In genomic region chr19:48321622-48322591, GRCh38 we compare ENCODE assay signal across 1 cellular context.
TF ChIP-seq lines count a peak whose summit lies in the region.

No MANE protein-coding gene starts in this region.

TF ChIP-seq in GM12878, 131 proteins besides CTCF, POLR2A, EP300 and RAD21 (continued from another document and continues in another):
- TF ChIP-seq TAF1 (IDR thresholded peaks at IDR 0.05; ENCODE audit: borderline replicate concordance, low read depth, low read length) (0 out of 2 replicates have a peak, but pooled peaks have one; percentile 27), ZNF622 (IDR thresholded peaks at IDR 0.05) (no peak), FOXM1 (IDR thresholded peaks at IDR 0.05; ENCODE audit: low read depth, low read length) (peak; percentile 26; the same call in 1 of the 2 replicates), E4F1 (IDR thresholded peaks at IDR 0.05; ENCODE audit: borderline replicate concordance, partially characterized antibody) (peak; percentile 52), ESRRA (IDR thresholded peaks at IDR 0.05; ENCODE audit: low read length) (no peak), SUZ12 (IDR thresholded peaks at IDR 0.05; ENCODE audit: unreplicated experiment) (no peak), CUX1 (IDR thresholded peaks at IDR 0.05; ENCODE audit: insufficient replicate concordance, low read depth, low read length) (no peak), IKZF1 (conservative IDR thresholded peaks at IDR 0.05) (peak; percentile 97), CBFB (IDR thresholded peaks at IDR 0.05; ENCODE audit: low read depth) (peak; percentile 94), ELK1 (IDR thresholded peaks at IDR 0.05; ENCODE audit: low read depth, low read length) (peak; percentile 59), ZBTB40 (IDR thresholded peaks at IDR 0.05; ENCODE audit: borderline replicate concordance) (no peak), TBL1XR1 (IDR thresholded peaks at IDR 0.05; ENCODE audit: low read depth, low read length) (peak; percentile 64; the same call in 1 of the 2 replicates), KAT2A (conservative IDR thresholded peaks at IDR 0.05; ENCODE audit: control insufficient read depth, low read depth, low read length) (no peak), CHD1 (IDR thresholded peaks at IDR 0.05; ENCODE audit: low read depth, low read length) (peak; percentile 86; the same call in 1 of the 2 replicates), IRF4 (IDR thresholded peaks at IDR 0.05; ENCODE audit: low read depth, low read length) (0 out of 2 replicates have a peak, but pooled peaks have one; percentile 5), MTA2 (IDR thresholded peaks at IDR 0.05; ENCODE audit: low read depth) (peak; percentile 49; the same call in 1 of the 2 replicates), HCFC1 (IDR thresholded peaks at IDR 0.05; ENCODE audit: low read length) (peak; percentile 29; the same call in 1 of the 2 replicates), RELA (IDR thresholded peaks at IDR 0.05; ENCODE audit: borderline replicate concordance, partially characterized antibody) (no peak), POLR2AphosphoS2 (IDR thresholded peaks at IDR 0.05; ENCODE audit: low read depth, low read length) (peak; percentile 71), IRF3 (IDR thresholded peaks at IDR 0.05) (no peak), PBX3 (IDR thresholded peaks at IDR 0.05; ENCODE audit: insufficient replicate concordance, low read depth, low read length) (no peak), NFIC (IDR thresholded peaks at IDR 0.05; ENCODE audit: low read depth, low read length) (peak; percentile 18; the same call in 1 of the 2 replicates), ZNF24 (IDR thresholded peaks at IDR 0.05) (no peak), FOXK2 (IDR thresholded peaks at IDR 0.05) (no peak), TARDBP (IDR thresholded peaks at IDR 0.05; ENCODE audit: borderline replicate concordance) (0 out of 2 replicates have a peak, but pooled peaks have one; percentile 18), STAT3 (IDR thresholded peaks at IDR 0.05; ENCODE audit: low read depth, low read length) (no peak), EZH2 (IDR thresholded peaks at IDR 0.05; ENCODE audit: borderline replicate concordance, control insufficient read depth, low read depth, low read length) (no peak), EED (IDR thresholded peaks at IDR 0.05; ENCODE audit: low read depth) (peak; percentile 98), HDAC6 (IDR thresholded peaks at IDR 0.05; ENCODE audit: unreplicated experiment) (no peak), LARP7 (IDR thresholded peaks at IDR 0.05) (peak; percentile 47), ZNF384 (IDR thresholded peaks at IDR 0.05; ENCODE audit: borderline replicate concordance, low read depth, low read length) (no peak)
- TF ChIP-seq, protein P1, sequence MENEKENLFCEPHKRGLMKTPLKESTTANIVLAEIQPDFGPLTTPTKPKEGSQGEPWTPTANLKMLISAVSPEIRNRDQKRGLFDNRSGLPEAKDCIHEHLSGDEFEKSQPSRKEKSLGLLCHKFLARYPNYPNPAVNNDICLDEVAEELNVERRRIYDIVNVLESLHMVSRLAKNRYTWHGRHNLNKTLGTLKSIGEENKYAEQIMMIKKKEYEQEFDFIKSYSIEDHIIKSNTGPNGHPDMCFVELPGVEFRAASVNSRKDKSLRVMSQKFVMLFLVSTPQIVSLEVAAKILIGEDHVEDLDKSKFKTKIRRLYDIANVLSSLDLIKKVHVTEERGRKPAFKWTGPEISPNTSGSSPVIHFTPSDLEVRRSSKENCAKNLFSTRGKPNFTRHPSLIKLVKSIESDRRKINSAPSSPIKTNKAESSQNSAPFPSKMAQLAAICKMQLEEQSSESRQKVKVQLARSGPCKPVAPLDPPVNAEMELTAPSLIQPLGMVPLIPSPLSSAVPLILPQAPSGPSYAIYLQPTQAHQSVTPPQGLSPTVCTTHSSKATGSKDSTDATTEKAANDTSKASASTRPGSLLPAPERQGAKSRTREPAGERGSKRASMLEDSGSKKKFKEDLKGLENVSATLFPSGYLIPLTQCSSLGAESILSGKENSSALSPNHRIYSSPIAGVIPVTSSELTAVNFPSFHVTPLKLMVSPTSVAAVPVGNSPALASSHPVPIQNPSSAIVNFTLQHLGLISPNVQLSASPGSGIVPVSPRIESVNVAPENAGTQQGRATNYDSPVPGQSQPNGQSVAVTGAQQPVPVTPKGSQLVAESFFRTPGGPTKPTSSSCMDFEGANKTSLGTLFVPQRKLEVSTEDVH (IDR thresholded peaks at IDR 0.05; ENCODE audit: low read depth, partially characterized antibody): peak; percentile 22
- TF ChIP-seq, protein P2, sequence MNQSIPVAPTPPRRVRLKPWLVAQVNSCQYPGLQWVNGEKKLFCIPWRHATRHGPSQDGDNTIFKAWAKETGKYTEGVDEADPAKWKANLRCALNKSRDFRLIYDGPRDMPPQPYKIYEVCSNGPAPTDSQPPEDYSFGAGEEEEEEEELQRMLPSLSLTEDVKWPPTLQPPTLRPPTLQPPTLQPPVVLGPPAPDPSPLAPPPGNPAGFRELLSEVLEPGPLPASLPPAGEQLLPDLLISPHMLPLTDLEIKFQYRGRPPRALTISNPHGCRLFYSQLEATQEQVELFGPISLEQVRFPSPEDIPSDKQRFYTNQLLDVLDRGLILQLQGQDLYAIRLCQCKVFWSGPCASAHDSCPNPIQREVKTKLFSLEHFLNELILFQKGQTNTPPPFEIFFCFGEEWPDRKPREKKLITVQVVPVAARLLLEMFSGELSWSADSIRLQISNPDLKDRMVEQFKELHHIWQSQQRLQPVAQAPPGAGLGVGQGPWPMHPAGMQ (IDR thresholded peaks at IDR 0.05; ENCODE audit: borderline replicate concordance): no peak
- TF ChIP-seq, protein P3, sequence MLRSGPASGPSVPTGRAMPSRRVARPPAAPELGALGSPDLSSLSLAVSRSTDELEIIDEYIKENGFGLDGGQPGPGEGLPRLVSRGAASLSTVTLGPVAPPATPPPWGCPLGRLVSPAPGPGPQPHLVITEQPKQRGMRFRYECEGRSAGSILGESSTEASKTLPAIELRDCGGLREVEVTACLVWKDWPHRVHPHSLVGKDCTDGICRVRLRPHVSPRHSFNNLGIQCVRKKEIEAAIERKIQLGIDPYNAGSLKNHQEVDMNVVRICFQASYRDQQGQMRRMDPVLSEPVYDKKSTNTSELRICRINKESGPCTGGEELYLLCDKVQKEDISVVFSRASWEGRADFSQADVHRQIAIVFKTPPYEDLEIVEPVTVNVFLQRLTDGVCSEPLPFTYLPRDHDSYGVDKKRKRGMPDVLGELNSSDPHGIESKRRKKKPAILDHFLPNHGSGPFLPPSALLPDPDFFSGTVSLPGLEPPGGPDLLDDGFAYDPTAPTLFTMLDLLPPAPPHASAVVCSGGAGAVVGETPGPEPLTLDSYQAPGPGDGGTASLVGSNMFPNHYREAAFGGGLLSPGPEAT (IDR thresholded peaks at IDR 0.05; ENCODE audit: low read depth): peak; percentile 77
